In genomic region chr12:104108755-104109445, GRCh38 we compare ENCODE assay signal across 8 cellular contexts. TPM values are rescaled to one million over a fixed set of nuclear protein-coding genes. Genes with fewer than 3 reads are reported as not detected.
DNase-seq lines count a peak whose midpoint lies in the region; ATAC-seq, FAIRE-seq and TF ChIP-seq lines count a peak whose summit lies in the region.

No MANE protein-coding gene starts in this region.

- H3K4me1 Mint-ChIP-seq in activated CD8-positive, alpha-beta memory T cell treated with anti-CD3 and anti-CD28 coated beads, Interleukin-2, amount 10 ng/mL, durations not matched to agents 7 days and 5 days = peaks cover 9% of the 10 kb centered on the region
- peaks cover 6% of the 10 kb centered on the region for H3K4me1 Mint-ChIP-seq in mesothelial cell of epicardium

- peak overlapping the region; percentile 42 for H3K27ac Mint-ChIP-seq in activated CD8-positive, alpha-beta memory T cell treated with anti-CD3 and anti-CD28 coated beads, Interleukin-2, amount 10 ng/mL, durations not matched to agents 7 days and 5 days
- peak overlapping the region; percentile 41 for H3K27ac Mint-ChIP-seq in mesothelial cell of epicardium

- peak; percentile 87 for TF ChIP-seq CTCF in GM12872 (IDR thresholded peaks at IDR 0.05; ENCODE audit: insufficient read depth, low read depth, low read length)
- TF ChIP-seq CTCF in mesothelial cell of epicardium (IDR thresholded peaks at IDR 0.05; ENCODE audit: unreplicated experiment) = peak; percentile 79

- CTCF ChIA-PET in activated CD8-positive, alpha-beta memory T cell treated with anti-CD3 and anti-CD28 coated beads, Interleukin-2, amount 10 ng/mL, durations not matched to agents 7 days and 5 days (lab: Charles Lee) = interaction anchor here (0.6 to 3.8 kb wide), 39 partner anchors 9 to 251 kb away, joined by 3 to 55 read pairs (median 5); partner anchors contain the start of genes HCFC2, NFYB and TDG

- FAIRE-seq in endometrium (lab: Jason Lieb, UNC) = peak; percentile 8

- no peaks in the 10 kb centered on the region for H3K36me3 Mint-ChIP-seq in activated CD8-positive, alpha-beta memory T cell treated with anti-CD3 and anti-CD28 coated beads, Interleukin-2, amount 10 ng/mL, durations not matched to agents 7 days and 5 days
- H3K36me3 Mint-ChIP-seq in mesothelial cell of epicardium = no peaks in the 10 kb centered on the region

- peak; percentile 35 for DNase-seq in HuH-7 (ENCODE audit: low spot score)
- peak; percentile 6 for DNase-seq in NOMO-1 treated with dmso at 0.1 percent for 144 hours (lab: John Stamatoyannopoulos, UW; ENCODE audit: unreplicated experiment)
- peak; percentile 91 for DNase-seq in activated CD8-positive, alpha-beta memory T cell treated with anti-CD3 and anti-CD28 coated beads, Interleukin-2, amount 10 ng/mL, durations not matched to agents 7 days and 5 days
- DNase-seq in mesothelial cell of epicardium (ENCODE audit: low spot score in 2 of 2, unreplicated experiment in 2 of 2) = peak; percentile 58 to 86
- DNase-seq in stimulated activated CD8-positive, alpha-beta memory T cell treated with anti-CD3 and anti-CD28 coated beads, Interleukin-2, amount 100 ng/mL, for 48 hours (ENCODE audit: low read depth in 2 of 2) = peak; percentile 75 to 79

- no peaks in the 10 kb centered on the region for H3K9me3 Mint-ChIP-seq in activated CD8-positive, alpha-beta memory T cell treated with anti-CD3 and anti-CD28 coated beads, Interleukin-2, amount 10 ng/mL, durations not matched to agents 7 days and 5 days (ENCODE audit: low read depth)
- no peaks in the 10 kb centered on the region for H3K9me3 Mint-ChIP-seq in mesothelial cell of epicardium

- ATAC-seq in activated CD8-positive, alpha-beta memory T cell treated with anti-CD3 and anti-CD28 coated beads, Interleukin-2, amount 10 ng/mL, durations not matched to agents 7 days and 5 days = peak; percentile 100
- ATAC-seq in HG03159 (IDR thresholded peaks at IDR 0.05; ENCODE audit: unreplicated experiment) = no peak

- H3K4me3 Mint-ChIP-seq in activated CD8-positive, alpha-beta memory T cell treated with anti-CD3 and anti-CD28 coated beads, Interleukin-2, amount 10 ng/mL, durations not matched to agents 7 days and 5 days = no peak overlapping the region
- H3K4me3 Mint-ChIP-seq in mesothelial cell of epicardium = no peak overlapping the region

- H3K27me3 Mint-ChIP-seq in activated CD8-positive, alpha-beta memory T cell treated with anti-CD3 and anti-CD28 coated beads, Interleukin-2, amount 10 ng/mL, durations not matched to agents 7 days and 5 days = no peaks in the 10 kb centered on the region
- no peaks in the 10 kb centered on the region for H3K27me3 Mint-ChIP-seq in mesothelial cell of epicardium (ENCODE audit: low read depth)

RNA-seq across cellular contexts. Expression of gene NFYB, which starts 29.1 kb away (rescaled TPM):
- 10 to 100 TPM; 23.8 to 24.2 TPM for total RNA-seq in activated CD8-positive, alpha-beta memory T cell treated with anti-CD3 and anti-CD28 coated beads, Interleukin-2, amount 10 ng/mL, durations not matched to agents 7 days and 5 days
- 36.0 to 40.2 TPM (median 36.7 TPM) in 3 replicates for total RNA-seq in mesothelial cell of epicardium

RNA-seq across cellular contexts. Expression of gene HCFC2, which starts 44.6 kb away (rescaled TPM):
- 10 to 100 TPM; 12.7 to 15.2 TPM for total RNA-seq in activated CD8-positive, alpha-beta memory T cell treated with anti-CD3 and anti-CD28 coated beads, Interleukin-2, amount 10 ng/mL, durations not matched to agents 7 days and 5 days
- total RNA-seq in mesothelial cell of epicardium = 11.4 to 14.8 TPM (median 13.8 TPM) in 3 replicates

RNA-seq across cellular contexts. Expression of gene GLT8D2, which starts 58.9 kb away (rescaled TPM):
- under 1 TPM; 0.40 to 0.41 TPM for total RNA-seq in activated CD8-positive, alpha-beta memory T cell treated with anti-CD3 and anti-CD28 coated beads, Interleukin-2, amount 10 ng/mL, durations not matched to agents 7 days and 5 days
- total RNA-seq in mesothelial cell of epicardium = 10.1 to 13.1 TPM (median 11.1 TPM) in 3 replicates

Comparison
In these comparisons a context has a peak if more than half of its experiments do, and no peak if none do; other contexts are left out.
1. DNase-seq: peak in every context shown above with its lines; median percentile 91 in activated CD8-positive, alpha-beta memory T cell treated with anti-CD3 and anti-CD28 coated beads, Interleukin-2, amount 10 ng/mL, durations not matched to agents 7 days and 5 days; 77 in stimulated activated CD8-positive, alpha-beta memory T cell treated with anti-CD3 and anti-CD28 coated beads, Interleukin-2, amount 100 ng/mL, for 48 hours; 72 in mesothelial cell of epicardium; 35 in HuH-7; 6 in NOMO-1 treated with dmso at 0.1 percent for 144 hours.